Comparison of ENCODE assay signal across 17 cellular contexts in genomic region chr1:194846488-194846887, GRCh38.
DNase-seq lines count a peak whose midpoint lies in the region; ATAC-seq and TF ChIP-seq lines count a peak whose summit lies in the region.
"Had no signal": no experiment of that assay in that cellular context is flagged by ENCODE, and none has a peak within 500 bp of the region (broad histone marks: within the 10 kb centered on the region; RNA-seq: fewer than 3 reads in every experiment).

No MANE protein-coding gene starts in this region.

- BruUV-seq in MCF 10A (replicated peaks; lab: Mats Ljungman, UMichigan): no TSS peak

- H3K4me3 ChIP-seq in Loucy (ENCODE audit: low read length, poor library complexity, severe bottlenecking) (no peak overlapping the region), endodermal cell (ENCODE audit: low read length) (no peak overlapping the region)
- H3K4me3 ChIP-seq: upper lobe of right lung had no signal

- H3K79me2 ChIP-seq in Loucy (ENCODE audit: insufficient read depth, low read length): no peaks in the 10 kb centered on the region

- H3F3A ChIP-seq in Loucy (ENCODE audit: low read depth): no peaks in the 10 kb centered on the region

- no peak overlapping the region for H3K27ac ChIP-seq in endodermal cell (ENCODE audit: low read depth, low read length)
- H3K27ac ChIP-seq: foreskin keratinocyte, upper lobe of right lung had no signal

- no peaks in the 10 kb centered on the region for H4K20me1 ChIP-seq in Loucy (ENCODE audit: insufficient read depth, low read length, poor library complexity, severe bottlenecking)

- H3K9me3 Mint-ChIP-seq in T-helper 2 cell treated with Interferon-gamma antibody and Interleukin-4, amounts not matched to agents 5 μg/mL and 100 μg/mL, for 36 hours: no peaks in the 10 kb centered on the region
- no peaks in the 10 kb centered on the region for H3K9me3 Mint-ChIP-seq in MCF 10A (ENCODE audit: unreplicated experiment)
- H3K9me3 Mint-ChIP-seq in endodermal cell: no peaks in the 10 kb centered on the region
- H3K9me3 Mint-ChIP-seq: activated naive CD8-positive, alpha-beta T cell treated with anti-CD3 and anti-CD28 coated beads for 36 hours had no signal

- H3K9me3 ChIP-seq in Loucy (ENCODE audit: insufficient read depth, low read depth, low read length) (no peaks in the 10 kb centered on the region), endodermal cell (ENCODE audit: control insufficient read depth, low read length) (no peaks in the 10 kb centered on the region)
- H3K9me3 ChIP-seq: upper lobe of right lung had no signal

- POLR2A ChIA-PET in MCF 10A (lab: Yijun Ruan, JAX): interaction anchor here (0.6 kb wide), 2 partner anchors 15 to 281 kb away, joined by 3 read pairs; no protein-coding TSS in a partner anchor

- H3K4me1 ChIP-seq in Loucy (ENCODE audit: insufficient read depth, low read length, poor library complexity, severe bottlenecking) (peaks cover 19% of the 10 kb centered on the region), endodermal cell (ENCODE audit: control insufficient read depth, insufficient read depth, low read length) (no peaks in the 10 kb centered on the region)
- H3K4me1 ChIP-seq: foreskin keratinocyte, upper lobe of right lung had no signal

- intact Hi-C loops in MCF 10A (cut with micrococcal nuclease): no loop called here

- no peaks in the 10 kb centered on the region for H3K27me3 Mint-ChIP-seq in T-helper 2 cell treated with Interferon-gamma antibody and Interleukin-4, amounts not matched to agents 5 μg/mL and 100 μg/mL, for 36 hours (ENCODE audit: low read depth)
- no peaks in the 10 kb centered on the region for H3K27me3 Mint-ChIP-seq in MCF 10A (ENCODE audit: insufficient read depth, unreplicated experiment)
- H3K27me3 Mint-ChIP-seq in endodermal cell (ENCODE audit: insufficient read depth): no peaks in the 10 kb centered on the region
- H3K27me3 Mint-ChIP-seq: activated naive CD8-positive, alpha-beta T cell treated with anti-CD3 and anti-CD28 coated beads for 36 hours; memory B cell had no signal

- H3K36me3 ChIP-seq in Loucy (ENCODE audit: insufficient read depth, low read length) (no peaks in the 10 kb centered on the region), endodermal cell (ENCODE audit: control insufficient read depth, insufficient read depth, low read length) (no peaks in the 10 kb centered on the region)
- H3K36me3 ChIP-seq: upper lobe of right lung had no signal

- CTCF ChIA-PET in MCF 10A (lab: Yijun Ruan, JAX): no interaction called here

- H3K9ac ChIP-seq in Loucy (ENCODE audit: low read depth, low read length, poor library complexity, severe bottlenecking) (no peak overlapping the region), endodermal cell (ENCODE audit: extremely low read depth, low read length, poor library complexity, severe bottlenecking) (no peak overlapping the region)

- no peak overlapping the region for H3K27ac Mint-ChIP-seq in T-helper 2 cell treated with Interferon-gamma antibody and Interleukin-4, amounts not matched to agents 5 μg/mL and 100 μg/mL, for 36 hours
- H3K27ac Mint-ChIP-seq in MCF 10A (ENCODE audit: low read depth, unreplicated experiment) (no peak overlapping the region), endodermal cell (no peak overlapping the region)
- H3K27ac Mint-ChIP-seq: activated naive CD8-positive, alpha-beta T cell treated with anti-CD3 and anti-CD28 coated beads for 36 hours; memory B cell had no signal

- TF ChIP-seq CTCF in Loucy (conservative IDR thresholded peaks at IDR 0.05; ENCODE audit: low read length): no peak
- no peak for TF ChIP-seq CTCF in MCF 10A (IDR thresholded peaks at IDR 0.05; ENCODE audit: unreplicated experiment)
- no peak for TF ChIP-seq CTCF in endodermal cell (conservative IDR thresholded peaks at IDR 0.05)

- no peaks in the 10 kb centered on the region for H3K4me1 Mint-ChIP-seq in T-helper 2 cell treated with Interferon-gamma antibody and Interleukin-4, amounts not matched to agents 5 μg/mL and 100 μg/mL, for 36 hours (ENCODE audit: low read depth)
- H3K4me1 Mint-ChIP-seq in MCF 10A (ENCODE audit: insufficient read depth, unreplicated experiment) (no peaks in the 10 kb centered on the region), endodermal cell (peaks cover 2% of the 10 kb centered on the region)
- H3K4me1 Mint-ChIP-seq: activated naive CD8-positive, alpha-beta T cell treated with anti-CD3 and anti-CD28 coated beads for 36 hours; memory B cell had no signal

- H3K9me2 ChIP-seq in Loucy (replicated peaks; ENCODE audit: low read depth, low read length): no peaks in the 10 kb centered on the region

- no peaks in the 10 kb centered on the region for H3K36me3 Mint-ChIP-seq in T-helper 2 cell treated with Interferon-gamma antibody and Interleukin-4, amounts not matched to agents 5 μg/mL and 100 μg/mL, for 36 hours (ENCODE audit: low read depth)
- H3K36me3 Mint-ChIP-seq in MCF 10A (ENCODE audit: insufficient read depth, unreplicated experiment): no peaks in the 10 kb centered on the region
- H3K36me3 Mint-ChIP-seq in endodermal cell (ENCODE audit: low read depth): no peaks in the 10 kb centered on the region
- H3K36me3 Mint-ChIP-seq: activated naive CD8-positive, alpha-beta T cell treated with anti-CD3 and anti-CD28 coated beads for 36 hours; memory B cell had no signal

- no peak overlapping the region for H2AFZ ChIP-seq in Loucy (ENCODE audit: low read length)

- no peak for DNase-seq in T-helper 2 cell treated with Interferon-gamma antibody and Interleukin-4, amounts not matched to agents 5 μg/mL and 100 μg/mL, for 36 hours (ENCODE audit: low spot score)
- DNase-seq in MCF 10A (ENCODE audit: unreplicated experiment): no peak
- no peak for DNase-seq in endodermal cell
- DNase-seq in stimulated activated CD4-positive, alpha-beta T cell treated with anti-CD3 and anti-CD28 coated beads, Interleukin-1b, Interleukin-23, amount 100 ng/mL, for 48 hours: no peak
- DNase-seq: activated CD8-positive, alpha-beta memory T cell treated with anti-CD3 and anti-CD28 coated beads, Interleukin-2, amount 50 U/mL, for 48 hours; activated naive CD8-positive, alpha-beta T cell treated with anti-CD3 and anti-CD28 coated beads for 36 hours; Calu3; foreskin keratinocyte; NCI-H226; stimulated activated CD4-positive, alpha-beta T cell treated with anti-CD3 and anti-CD28 coated beads, Interleukin-4, amount 100 ng/mL, for 1 hour; upper lobe of right lung had no signal

- ATAC-seq in GM18870 (IDR thresholded peaks at IDR 0.05; ENCODE audit: unreplicated experiment) (peak; percentile 95), GM21529 (IDR thresholded peaks at IDR 0.05; ENCODE audit: unreplicated experiment) (peak; percentile 51), HG03064 (IDR thresholded peaks at IDR 0.05; ENCODE audit: low read depth, unreplicated experiment) (peak; percentile 84)
- ATAC-seq: foreskin keratinocyte, HCT116, upper lobe of right lung had no signal

- no peaks in the 10 kb centered on the region for H3K27me3 ChIP-seq in Loucy (ENCODE audit: insufficient read depth, low read length, poor library complexity, severe bottlenecking)
- no peaks in the 10 kb centered on the region for H3K27me3 ChIP-seq in endodermal cell (ENCODE audit: control insufficient read depth, insufficient read depth, low read length, poor library complexity, severe bottlenecking)
- H3K27me3 ChIP-seq: foreskin keratinocyte, upper lobe of right lung had no signal

- H3K4me3 Mint-ChIP-seq in T-helper 2 cell treated with Interferon-gamma antibody and Interleukin-4, amounts not matched to agents 5 μg/mL and 100 μg/mL, for 36 hours: no peak overlapping the region
- H3K4me3 Mint-ChIP-seq in MCF 10A (ENCODE audit: unreplicated experiment) (no peak overlapping the region), endodermal cell (no peak overlapping the region)
- H3K4me3 Mint-ChIP-seq: activated naive CD8-positive, alpha-beta T cell treated with anti-CD3 and anti-CD28 coated beads for 36 hours; memory B cell had no signal

- H3K4me2 ChIP-seq in Loucy (ENCODE audit: low read depth, low read length, poor library complexity, severe bottlenecking): peak overlapping the region; percentile 7

- 100% methylated on average over 1 of the region's 1 CpG; no CpG with 5 or more reads in 1 of the 2 experiments for WGBS in endodermal cell (ENCODE audit: insufficient coverage in 1 of 2, insufficient read length in 1 of 2), 2 experiments
